Comparison of ENCODE assay signal across 23 cellular contexts in genomic region chr7:32659853-32660252, GRCh38.
"Had no signal": no experiment of that assay in that cellular context is flagged by ENCODE, and none has a peak within 500 bp of the region (broad histone marks: within the 10 kb centered on the region; RNA-seq: fewer than 3 reads in every experiment).

No MANE protein-coding gene starts in this region.

- DNase-seq: activated CD4-positive, alpha-beta T cell treated with anti-CD3 and anti-CD28 coated beads for 4 hours; activated CD8-positive, alpha-beta memory T cell treated with anti-CD3 and anti-CD28 coated beads, Interleukin-2, amount 50 U/mL, for 4 hours; activated CD8-positive, alpha-beta T cell treated with anti-CD3 and anti-CD28 coated beads for 36 hours; activated naive CD4-positive, alpha-beta T cell treated with anti-CD3 and anti-CD28 coated beads, Interleukin-2, amount 50 U/mL, for 16 hours; activated naive CD8-positive, alpha-beta T cell treated with anti-CD3 and anti-CD28 coated beads, Interleukin-2, amount 10 ng/mL, durations not matched to agents 7 days and 5 days; adrenal gland; anterior cingulate cortex; caudate nucleus; MG63; NCI-H1092; NCI-H1417; NCI-H2029 treated with DMSO at 0.1 percent for 48 hours; NCI-H345; NCI-H510A treated with DMSO at 0.1 percent for 48 hours; NCI-H69; NK-92 treated with Interleukin-12 subunit alpha and Interleukin-12 subunit beta, amount 100 ng/mL, for 24 hours; OCI-M1; Peyer's patch; SHP77 had no signal

- H3K4me1 ChIP-seq: adrenal gland, Peyer's patch had no signal

- H3K9me3 ChIP-seq: adrenal gland, MG63, Peyer's patch, SJSA1 had no signal

- H3K27ac ChIP-seq: adrenal gland, Peyer's patch, RWPE1, SJSA1 had no signal

- H3K4me3 Mint-ChIP-seq: activated CD8-positive, alpha-beta T cell treated with anti-CD3 and anti-CD28 coated beads for 36 hours; activated naive CD8-positive, alpha-beta T cell treated with anti-CD3 and anti-CD28 coated beads, Interleukin-2, amount 10 ng/mL, durations not matched to agents 7 days and 5 days; T-helper 1 cell treated with Interleukin-12 subunit alpha and Interleukin-12 subunit beta and Interleukin-4 antibody, amounts not matched to agents 30 μg/mL and 1 μg/mL, for 36 hours had no signal

- H3K9me3 Mint-ChIP-seq: activated CD8-positive, alpha-beta T cell treated with anti-CD3 and anti-CD28 coated beads for 36 hours; activated naive CD8-positive, alpha-beta T cell treated with anti-CD3 and anti-CD28 coated beads, Interleukin-2, amount 10 ng/mL, durations not matched to agents 7 days and 5 days; T-helper 1 cell treated with Interleukin-12 subunit alpha and Interleukin-12 subunit beta and Interleukin-4 antibody, amounts not matched to agents 30 μg/mL and 1 μg/mL, for 36 hours had no signal

- H3K27me3 Mint-ChIP-seq: activated CD8-positive, alpha-beta T cell treated with anti-CD3 and anti-CD28 coated beads for 36 hours had no signal

- H3K4me3 ChIP-seq: adrenal gland, MG63, Peyer's patch, SJSA1 had no signal

- ATAC-seq: activated CD4-positive, CD25-positive, alpha-beta regulatory T cell treated with anti-CD3 and anti-CD28 coated beads, Interleukin-2, amount 50 U/mL, for 24 hours; activated CD8-positive, alpha-beta T cell treated with anti-CD3 and anti-CD28 coated beads for 36 hours had no signal

- H3K36me3 Mint-ChIP-seq: activated naive CD8-positive, alpha-beta T cell treated with anti-CD3 and anti-CD28 coated beads, Interleukin-2, amount 10 ng/mL, durations not matched to agents 7 days and 5 days had no signal

- H3K27ac Mint-ChIP-seq: activated CD8-positive, alpha-beta T cell treated with anti-CD3 and anti-CD28 coated beads for 36 hours; activated naive CD8-positive, alpha-beta T cell treated with anti-CD3 and anti-CD28 coated beads, Interleukin-2, amount 10 ng/mL, durations not matched to agents 7 days and 5 days; T-helper 1 cell treated with Interleukin-12 subunit alpha and Interleukin-12 subunit beta and Interleukin-4 antibody, amounts not matched to agents 30 μg/mL and 1 μg/mL, for 36 hours had no signal

- H3K36me3 ChIP-seq: adrenal gland, MG63, Peyer's patch, SJSA1 had no signal

- H3K4me1 Mint-ChIP-seq: activated naive CD8-positive, alpha-beta T cell treated with anti-CD3 and anti-CD28 coated beads, Interleukin-2, amount 10 ng/mL, durations not matched to agents 7 days and 5 days had no signal

- H3K27me3 ChIP-seq: adrenal gland, MG63, Peyer's patch, SJSA1 had no signal
